In genomic region chrY:13347091-13347490, GRCh38 we compare ENCODE assay signal across 28 cellular contexts.
"Had no signal": no experiment of that assay in that cellular context is flagged by ENCODE, and none has a peak within 500 bp of the region (broad histone marks: within the 10 kb centered on the region; RNA-seq: fewer than 3 reads in every experiment).

No MANE protein-coding gene starts in this region.

- DNase-seq: activated B cell treated with CpG ODN at 0.5 μM for 24 hours; activated CD4-positive, alpha-beta T cell treated with anti-CD3 and anti-CD28 coated beads, Interleukin-2, amount 50 U/mL, for 1 hour; activated CD8-positive, alpha-beta T cell treated with anti-CD3 and anti-CD28 coated beads for 36 hours; activated naive CD4-positive, alpha-beta T cell treated with Interleukin-2 at 50 U/mL for 16 hours; activated naive CD8-positive, alpha-beta T cell treated with anti-CD3 and anti-CD28 coated beads for 36 hours; activated T-cell treated with anti-CD3 and anti-CD28 coated beads, Interleukin-2, amount 50 U/mL, for 4 hours; adrenal gland; cerebellar nuclear complex; effector memory CD8-positive, alpha-beta T cell; foreskin fibroblast; heart left ventricle; hypothalamus; immature natural killer cell; left lung; lower lobe of right lung; ovary; retina; stimulated activated CD4-positive, alpha-beta T cell treated with anti-CD3 and anti-CD28 coated beads, Interleukin-12 subunit alpha, Interleukin-12 subunit beta, amount 100 ng/mL, for 4 hours; stimulated activated CD4-positive, alpha-beta T cell treated with anti-CD3 and anti-CD28 coated beads, Interleukin-4, amount 100 ng/mL, for 1 hour; stimulated activated naive CD8-positive, alpha-beta T cell treated with anti-CD3 and anti-CD28 coated beads, Interleukin-15, amount 100 ng/mL, for 72 hours; T-helper 2 cell; thyroid gland; upper lobe of left lung had no signal

- H3K4me1 ChIP-seq: adrenal gland, ascending aorta, heart left ventricle, thyroid gland, upper lobe of left lung, vagina had no signal

- H3K4me3 ChIP-seq: adrenal gland, ascending aorta, cardiac muscle cell, coronary artery, heart left ventricle, left lung, lower lobe of right lung, ovary, skin epidermis, thyroid gland, upper lobe of left lung, vagina had no signal

- H3K27me3 ChIP-seq: adrenal gland, ascending aorta, cardiac muscle cell, heart left ventricle, left lung, ovary, thyroid gland, upper lobe of left lung, vagina had no signal

- H3K9me3 ChIP-seq: adrenal gland, ascending aorta, heart left ventricle, left lung, lower lobe of right lung, ovary, thyroid gland, upper lobe of left lung, vagina had no signal

- H3K27ac ChIP-seq: adrenal gland, ascending aorta, cardiac muscle cell, coronary artery, heart left ventricle, lower lobe of right lung, ovary, skin epidermis, upper lobe of left lung, vagina had no signal

- H3K36me3 ChIP-seq: adrenal gland, ascending aorta, cardiac muscle cell, ovary, thyroid gland, upper lobe of left lung, vagina had no signal
